In genomic region chr20:23420943-23421925, GRCh38 we compare ENCODE assay signal across 1 cellular context.
A peak's percentile ranks its signal among the peaks of the same experiment; 100 is the strongest.
TF ChIP-seq lines count a peak whose summit lies in the region.

TSS of gene NAPB (minus strand) at chr20:23421488. CDS start at chr20:23421402, 86 bp downstream.

TF ChIP-seq in HepG2, 621 proteins besides CTCF, POLR2A, EP300 and RAD21 (continued from another document and continues in another):
- TF ChIP-seq ZNF770 (CRISPR knock-in tag; IDR thresholded peaks at IDR 0.05) (peak; percentile 75; the same call in 1 of the 2 replicates), CAMTA2 (CRISPR knock-in tag; IDR thresholded peaks at IDR 0.05; ENCODE audit: borderline replicate concordance) (peak; percentile 54), ZNF660 (CRISPR knock-in tag; IDR thresholded peaks at IDR 0.05; ENCODE audit: borderline replicate concordance, low read depth) (no peak), AGO2 (optimal IDR thresholded peaks at IDR 0.05; ENCODE audit: low read depth, low read length) (peak; percentile 45), ZNF768 (CRISPR knock-in tag; IDR thresholded peaks at IDR 0.05) (peak; percentile 82; the same call in 1 of the 2 replicates), ZNF720 (CRISPR knock-in tag; IDR thresholded peaks at IDR 0.05) (no peak), CCAR2 (optimal IDR thresholded peaks at IDR 0.05; ENCODE audit: low read depth, low read length) (no peak), CEBPG (CRISPR knock-in tag; IDR thresholded peaks at IDR 0.05) (peak; percentile 14; the same call in 1 of the 2 replicates), ZNF18 (CRISPR knock-in tag; IDR thresholded peaks at IDR 0.05; ENCODE audit: insufficient replicate concordance) (peak; percentile 15), ZFAT (CRISPR knock-in tag; conservative IDR thresholded peaks at IDR 0.05) (no peak; the same call in 1 of the 2 replicates), POLR2AphosphoS5 (IDR thresholded peaks at IDR 0.05; ENCODE audit: low read depth, low read length) (peak; percentile 94), ONECUT2 (CRISPR knock-in tag; IDR thresholded peaks at IDR 0.05) (no peak), ZNF20 (CRISPR knock-in tag; IDR thresholded peaks at IDR 0.05) (no peak), KMT2A (CRISPR knock-in tag; IDR thresholded peaks at IDR 0.05) (peak; percentile 94), ZNF282 (IDR thresholded peaks at IDR 0.05; ENCODE audit: partially characterized antibody) (no peak), ZNF337 (CRISPR knock-in tag; IDR thresholded peaks at IDR 0.05; ENCODE audit: borderline replicate concordance, low read depth) (no peak), IRF2 (CRISPR knock-in tag; IDR thresholded peaks at IDR 0.05) (peak; percentile 70; the same call in 1 of the 2 replicates), MTA3 (CRISPR knock-in tag; IDR thresholded peaks at IDR 0.05) (no peak), FOXK2 (IDR thresholded peaks at IDR 0.05) (no peak), ZBTB37 (CRISPR knock-in tag; IDR thresholded peaks at IDR 0.05) (no peak), BRF2 (CRISPR knock-in tag; IDR thresholded peaks at IDR 0.05) (no peak), ZNF567 (CRISPR knock-in tag; IDR thresholded peaks at IDR 0.05; ENCODE audit: borderline replicate concordance) (peak; percentile 82), ZNF10 (CRISPR knock-in tag; IDR thresholded peaks at IDR 0.05; ENCODE audit: borderline replicate concordance, low read depth) (no peak), PAWR (CRISPR knock-in tag; IDR thresholded peaks at IDR 0.05; ENCODE audit: borderline replicate concordance) (no peak; the same call in 1 of the 2 replicates), PHF20 (CRISPR knock-in tag; IDR thresholded peaks at IDR 0.05) (peak; percentile 79), CREBL2 (CRISPR knock-in tag; IDR thresholded peaks at IDR 0.05; ENCODE audit: borderline replicate concordance) (no peak), BHLHE40 (IDR thresholded peaks at IDR 0.05; ENCODE audit: low read length) (peak; percentile 36; the same call in 1 of the 2 replicates), ZFP62 (CRISPR knock-in tag; IDR thresholded peaks at IDR 0.05) (0 out of 2 replicates have a peak, but pooled peaks have one; percentile 87), TARDBP (CRISPR knock-in tag; IDR thresholded peaks at IDR 0.05) (peak; percentile 98), KDM1A (CRISPR knock-in tag; IDR thresholded peaks at IDR 0.05) (no peak), PITX1 (CRISPR knock-in tag; IDR thresholded peaks at IDR 0.05) (peak; percentile 74; the same call in 1 of the 2 replicates), ZNF546 (CRISPR knock-in tag; conservative IDR thresholded peaks at IDR 0.05) (peak; percentile 90; the same call in 1 of the 2 replicates), ZSCAN20 (CRISPR knock-in tag; IDR thresholded peaks at IDR 0.05; ENCODE audit: borderline replicate concordance) (peak; percentile 86; the same call in 1 of the 2 replicates), ELF3 (CRISPR knock-in tag; IDR thresholded peaks at IDR 0.05) (no peak; the same call in none of the 2 replicates), ZNF383 (CRISPR knock-in tag; IDR thresholded peaks at IDR 0.05; ENCODE audit: borderline replicate concordance) (no peak), FOXA3 (CRISPR knock-in tag; IDR thresholded peaks at IDR 0.05) (peak; percentile 52), ZKSCAN8 (CRISPR knock-in tag; IDR thresholded peaks at IDR 0.05; ENCODE audit: borderline replicate concordance) (peak; percentile 73; the same call in 1 of the 2 replicates), ZBED4 (CRISPR knock-in tag; IDR thresholded peaks at IDR 0.05; ENCODE audit: borderline replicate concordance) (0 out of 2 replicates have a peak, but pooled peaks have one; percentile 12), ZNF207 (IDR thresholded peaks at IDR 0.05; ENCODE audit: borderline replicate concordance) (no peak), TBX2 (CRISPR knock-in tag; IDR thresholded peaks at IDR 0.05; ENCODE audit: borderline replicate concordance) (peak; percentile 86), ZNF550 (CRISPR knock-in tag; IDR thresholded peaks at IDR 0.05; ENCODE audit: borderline replicate concordance) (no peak), CERS6 (CRISPR knock-in tag; IDR thresholded peaks at IDR 0.05) (no peak; the same call in 1 of the 2 replicates), JUND (CRISPR knock-in tag; IDR thresholded peaks at IDR 0.05) (no peak), KLF12 (CRISPR knock-in tag; IDR thresholded peaks at IDR 0.05; ENCODE audit: borderline replicate concordance) (peak; percentile 97), NCOR1 (IDR thresholded peaks at IDR 0.05; ENCODE audit: borderline replicate concordance, low read length) (no peak), GTF3A (CRISPR knock-in tag; conservative IDR thresholded peaks at IDR 0.05) (no peak)
- TF ChIP-seq, protein P1, sequence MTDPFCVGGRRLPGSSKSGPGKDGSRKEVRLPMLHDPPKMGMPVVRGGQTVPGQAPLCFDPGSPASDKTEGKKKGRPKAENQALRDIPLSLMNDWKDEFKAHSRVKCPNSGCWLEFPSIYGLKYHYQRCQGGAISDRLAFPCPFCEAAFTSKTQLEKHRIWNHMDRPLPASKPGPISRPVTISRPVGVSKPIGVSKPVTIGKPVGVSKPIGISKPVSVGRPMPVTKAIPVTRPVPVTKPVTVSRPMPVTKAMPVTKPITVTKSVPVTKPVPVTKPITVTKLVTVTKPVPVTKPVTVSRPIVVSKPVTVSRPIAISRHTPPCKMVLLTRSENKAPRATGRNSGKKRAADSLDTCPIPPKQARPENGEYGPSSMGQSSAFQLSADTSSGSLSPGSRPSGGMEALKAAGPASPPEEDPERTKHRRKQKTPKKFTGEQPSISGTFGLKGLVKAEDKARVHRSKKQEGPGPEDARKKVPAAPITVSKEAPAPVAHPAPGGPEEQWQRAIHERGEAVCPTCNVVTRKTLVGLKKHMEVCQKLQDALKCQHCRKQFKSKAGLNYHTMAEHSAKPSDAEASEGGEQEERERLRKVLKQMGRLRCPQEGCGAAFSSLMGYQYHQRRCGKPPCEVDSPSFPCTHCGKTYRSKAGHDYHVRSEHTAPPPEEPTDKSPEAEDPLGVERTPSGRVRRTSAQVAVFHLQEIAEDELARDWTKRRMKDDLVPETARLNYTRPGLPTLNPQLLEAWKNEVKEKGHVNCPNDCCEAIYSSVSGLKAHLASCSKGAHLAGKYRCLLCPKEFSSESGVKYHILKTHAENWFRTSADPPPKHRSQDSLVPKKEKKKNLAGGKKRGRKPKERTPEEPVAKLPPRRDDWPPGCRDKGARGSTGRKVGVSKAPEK (CRISPR knock-in tag; IDR thresholded peaks at IDR 0.05; ENCODE audit: borderline replicate concordance), result peak; percentile 87; the same call in 1 of the 2 replicates
- TF ChIP-seq, protein P2, sequence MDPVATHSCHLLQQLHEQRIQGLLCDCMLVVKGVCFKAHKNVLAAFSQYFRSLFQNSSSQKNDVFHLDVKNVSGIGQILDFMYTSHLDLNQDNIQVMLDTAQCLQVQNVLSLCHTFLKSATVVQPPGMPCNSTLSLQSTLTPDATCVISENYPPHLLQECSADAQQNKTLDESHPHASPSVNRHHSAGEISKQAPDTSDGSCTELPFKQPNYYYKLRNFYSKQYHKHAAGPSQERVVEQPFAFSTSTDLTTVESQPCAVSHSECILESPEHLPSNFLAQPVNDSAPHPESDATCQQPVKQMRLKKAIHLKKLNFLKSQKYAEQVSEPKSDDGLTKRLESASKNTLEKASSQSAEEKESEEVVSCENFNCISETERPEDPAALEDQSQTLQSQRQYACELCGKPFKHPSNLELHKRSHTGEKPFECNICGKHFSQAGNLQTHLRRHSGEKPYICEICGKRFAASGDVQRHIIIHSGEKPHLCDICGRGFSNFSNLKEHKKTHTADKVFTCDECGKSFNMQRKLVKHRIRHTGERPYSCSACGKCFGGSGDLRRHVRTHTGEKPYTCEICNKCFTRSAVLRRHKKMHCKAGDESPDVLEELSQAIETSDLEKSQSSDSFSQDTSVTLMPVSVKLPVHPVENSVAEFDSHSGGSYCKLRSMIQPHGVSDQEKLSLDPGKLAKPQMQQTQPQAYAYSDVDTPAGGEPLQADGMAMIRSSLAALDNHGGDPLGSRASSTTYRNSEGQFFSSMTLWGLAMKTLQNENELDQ (CRISPR knock-in tag; IDR thresholded peaks at IDR 0.05; ENCODE audit: borderline replicate concordance), result no peak
